28 cellular contexts compared by ENCODE assay signal in genomic region chr11:11448626-11449025, GRCh38.
"Had no signal": no experiment of that assay in that cellular context is flagged by ENCODE, and none has a peak within 500 bp of the region (broad histone marks: within the 10 kb centered on the region; RNA-seq: fewer than 3 reads in every experiment).

No MANE protein-coding gene starts in this region.

- H3K9me3 ChIP-seq: colonic mucosa, esophagus muscularis mucosa, esophagus squamous epithelium, gastrocnemius medialis, gastroesophageal sphincter, heart left ventricle, heart right ventricle had no signal

- H3K4me1 ChIP-seq: colonic mucosa had no signal

- H3K4me3 ChIP-seq: colonic mucosa, coronary artery, dorsolateral prefrontal cortex, esophagus muscularis mucosa, esophagus squamous epithelium, gastrocnemius medialis, gastroesophageal sphincter, heart left ventricle, heart right ventricle had no signal

- H3K36me3 ChIP-seq: colonic mucosa, esophagus squamous epithelium, gastrocnemius medialis had no signal

- DNase-seq: colonic mucosa; cortex of kidney; dermis blood vessel endothelial cell; dorsolateral prefrontal cortex; effector CD4-positive, alpha-beta T cell; effector CD8-positive, alpha-beta T cell; effector memory CD4-positive, alpha-beta T cell; effector memory CD8-positive, alpha-beta T cell; endodermal cell; erythroblast; esophagus squamous epithelium; foreskin fibroblast; foreskin keratinocyte; foreskin melanocyte; gastrocnemius medialis; glutamatergic neuron; head of caudate nucleus; heart left ventricle; heart right ventricle had no signal

- H3K27ac ChIP-seq: colonic mucosa, dorsolateral prefrontal cortex, epithelial cell of prostate, esophagus muscularis mucosa, esophagus squamous epithelium, foreskin keratinocyte, gastrocnemius medialis, heart left ventricle, heart right ventricle had no signal

- FAIRE-seq: colon, endometrium, endothelial cell of umbilical vein, frontal cortex had no signal

- H3K27me3 ChIP-seq: colonic mucosa, dorsolateral prefrontal cortex, esophagus muscularis mucosa, esophagus squamous epithelium, foreskin keratinocyte, gastrocnemius medialis, gastroesophageal sphincter, heart left ventricle, heart right ventricle had no signal

- ATAC-seq: effector memory CD8-positive, alpha-beta T cell; esophagus mucosa; foreskin keratinocyte; gastrocnemius medialis; gastroesophageal sphincter; heart left ventricle had no signal
